In genomic region chr17:73713136-73713535, GRCh38 we compare ENCODE assay signal across 21 cellular contexts.
DNase-seq lines count a peak whose midpoint lies in the region; ATAC-seq, FAIRE-seq and TF ChIP-seq lines count a peak whose summit lies in the region.
"Had no signal": no experiment of that assay in that cellular context is flagged by ENCODE, and none has a peak within 500 bp of the region (broad histone marks: within the 10 kb centered on the region; RNA-seq: fewer than 3 reads in every experiment).

No MANE protein-coding gene starts in this region.

- H4K20me1 ChIP-seq in HepG2 (ENCODE audit: insufficient read depth, low read length): no peaks in the 10 kb centered on the region
- H4K20me1 ChIP-seq in mammary epithelial cell (ENCODE audit: insufficient read depth, low read length): no peaks in the 10 kb centered on the region

- no peaks in the 10 kb centered on the region for H3K9me3 ChIP-seq in HepG2 (ENCODE audit: low read length)
- H3K9me3 ChIP-seq in right lobe of liver: no peaks in the 10 kb centered on the region
- H3K9me3 ChIP-seq in mammary epithelial cell (replicated peaks; ENCODE audit: insufficient read depth, low read length): no peaks in the 10 kb centered on the region

- H3K4me3 ChIP-seq in HepG2 (replicated peaks in 1 of 3; ENCODE audit: insufficient read depth in 1 of 3, low read depth in 2 of 3, low read length in 3 of 3): no peak overlapping the region
- no peak overlapping the region for H3K4me3 ChIP-seq in right lobe of liver
- no peak overlapping the region for H3K4me3 ChIP-seq in mammary epithelial cell (replicated peaks in 1 of 3; ENCODE audit: insufficient read depth in 1 of 3, low read depth in 2 of 3, low read length in 3 of 3)
- H3K4me3 ChIP-seq: PC-9, SK-N-MC had no signal

- BruUV-seq in HepG2 (replicated peaks; lab: Mats Ljungman, UMichigan): no TSS peak
- BruUV-seq in mammary epithelial cell (replicated peaks; lab: Mats Ljungman, UMichigan): no TSS peak

- no peak for TF ChIP-seq RAD21 in HepG2 (CRISPR knock-in tag; IDR thresholded peaks at IDR 0.05)

- H3K4me2 ChIP-seq in HepG2 (ENCODE audit: low read depth, low read length) (no peak overlapping the region), mammary epithelial cell (ENCODE audit: insufficient read depth, low read depth, low read length) (peak overlapping the region; percentile 49)
- H3K4me2 ChIP-seq: PC-9 had no signal

- no peak for FAIRE-seq in HepG2 (lab: Jason Lieb, UNC)
- no peak for FAIRE-seq in D721Med (lab: Jason Lieb, UNC)
- FAIRE-seq: G401.6, GM12892 had no signal

- H3K36me3 ChIP-seq in HepG2 (replicated peaks in 1 of 2; ENCODE audit: control insufficient read depth in 1 of 2, insufficient read depth in 2 of 2, low read length in 2 of 2) (no peaks in the 10 kb centered on the region), right lobe of liver (no peaks in the 10 kb centered on the region), mammary epithelial cell (ENCODE audit: insufficient read depth, low read length) (no peaks in the 10 kb centered on the region)

- DNase-seq in HepG2 (ENCODE audit: low spot score) (no peak), right lobe of liver (no peak), mammary epithelial cell (peak; percentile 83), iPS-NIHi7 (ENCODE audit: extremely low spot score) (peak; percentile 55), T-helper 2 cell (no peak), middle frontal gyrus (ENCODE audit: extremely low spot score, low spot score) (no peak), D721Med (ENCODE audit: insufficient read length, low spot score) (no peak)
- DNase-seq: ACHN; CD4-positive, CD25-positive, alpha-beta regulatory T cell; DMS79 treated with DMSO at 0.1 percent for 48 hours; KBM-7; MM.1S; NCI-H187 treated with DMSO at 0.1 percent for 48 hours; NCI-H226 had no signal

- in situ Hi-C loops in HepG2 (cut with HindIII; ENCODE audit: extremely low pct_ligation_motif_present, low pct_unique_long_range_greater_than_20kb) (loop anchor here (5.0 to 10.0 kb wide), 2 partner anchors 56 to 288 kb away; no protein-coding TSS in a partner anchor), mammary epithelial cell (cut with MboI; ENCODE audit: low sequenced_read_pairs in 2 of 2) (no loop called here)

- intact Hi-C loops in HepG2 (cut with micrococcal nuclease; ENCODE audit: unreplicated experiment) (loop anchor here (10.0 kb wide), 1 partner anchor 58 kb away; no protein-coding TSS in a partner anchor), right lobe of liver (cut with DNase I) (loop anchor here (10.0 kb wide), 1 partner anchor 278 kb away; no protein-coding TSS in a partner anchor), mammary epithelial cell (cut with micrococcal nuclease) (loop anchor here (1.0 to 2.0 kb wide), 2 partner anchors 286 to 463 kb away; no protein-coding TSS in a partner anchor)

- TF ChIP-seq EP300 in HepG2 (IDR thresholded peaks at IDR 0.05; ENCODE audit: low read depth in 2 of 2, low read length in 2 of 2) (no peak), HepG2 (CRISPR knock-in tag; IDR thresholded peaks at IDR 0.05; ENCODE audit: borderline replicate concordance) (no peak)

- H3K4me1 ChIP-seq in HepG2 (ENCODE audit: insufficient read depth, low read length) (no peaks in the 10 kb centered on the region), right lobe of liver (peaks cover 0 to 3% (median 0%) of the 10 kb centered on the region in 4 donors), mammary epithelial cell (ENCODE audit: insufficient read depth, low read length) (peaks cover 25% of the 10 kb centered on the region)

- TF ChIP-seq CTCF in HepG2 (CRISPR knock-in tag; IDR thresholded peaks at IDR 0.05) (0 out of 2 replicates have a peak, but pooled peaks have one; percentile 15), right lobe of liver (IDR thresholded peaks at IDR 0.05) (no peak), mammary epithelial cell (conservative IDR thresholded peaks at IDR 0.05 in 1 of 2, IDR thresholded peaks at IDR 0.05 in 1 of 2; ENCODE audit: extremely low read depth in 1 of 2, insufficient read depth in 1 of 2, low read depth in 1 of 2, low read length in 2 of 2) (peak in 1 of 2 donors; percentile 37), D721Med (IDR thresholded peaks at IDR 0.05; ENCODE audit: insufficient read depth, missing control alignments) (no peak)

- TF ChIP-seq POLR2A in HepG2 (IDR thresholded peaks at IDR 0.05; ENCODE audit: insufficient read depth in 1 of 2, low read depth in 2 of 2, low read length in 2 of 2) (no peak), right lobe of liver (IDR thresholded peaks at IDR 0.05) (no peak)

- no peak for ATAC-seq in HepG2
- no peak for ATAC-seq in right lobe of liver
- no peak for ATAC-seq in GM21737 (IDR thresholded peaks at IDR 0.05; ENCODE audit: unreplicated experiment)
- ATAC-seq: Right ventricle myocardium inferior had no signal

- WGBS in HepG2 (ENCODE audit: low lambda C conversion rate): 3% methylated on average over 9 of the region's 9 CpGs
- 33% methylated on average over 9 of the region's 9 CpGs for WGBS in right lobe of liver (ENCODE audit: insufficient coverage, low coverage, low lambda C conversion rate, missing lambda C conversion rate)
- 2% methylated on average over 9 of the region's 9 CpGs for WGBS in mammary epithelial cell (ENCODE audit: low coverage, missing lambda C conversion rate)

- H3K9ac ChIP-seq in HepG2 (ENCODE audit: insufficient read depth, low read depth, low read length): no peak overlapping the region
- no peak overlapping the region for H3K9ac ChIP-seq in mammary epithelial cell (ENCODE audit: insufficient read depth, low read length)

- H3K79me2 ChIP-seq in HepG2 (ENCODE audit: insufficient read depth, low read length) (no peaks in the 10 kb centered on the region), mammary epithelial cell (ENCODE audit: insufficient read depth, low read length) (no peaks in the 10 kb centered on the region)

- H3K27me3 ChIP-seq in HepG2 (ENCODE audit: control insufficient read depth in 1 of 2, insufficient read depth in 2 of 2, low read length in 2 of 2) (peaks cover 0 to 30% of the 10 kb centered on the region in 2 experiments; a peak in 4 of 5 replicates), right lobe of liver (no peaks in the 10 kb centered on the region), mammary epithelial cell (ENCODE audit: insufficient read depth, low read length) (no peaks in the 10 kb centered on the region)

- CTCF ChIA-PET in HepG2 (lab: Yijun Ruan, JAX; ENCODE audit: low intra/inter-chr PET ratio, low total read pairs) (no interaction called here), mammary epithelial cell (lab: Charles Lee; ENCODE audit: low non-redundant PET) (no interaction called here)

- H3K27ac ChIP-seq in HepG2 (ENCODE audit: extremely low read length, insufficient read depth, low read length) (no peak overlapping the region), right lobe of liver (no peak overlapping the region), mammary epithelial cell (ENCODE audit: insufficient read depth, low read depth, low read length) (no peak overlapping the region)
- H3K27ac ChIP-seq: HL-60, PC-9, SK-N-MC had no signal

- no peak overlapping the region for H2AFZ ChIP-seq in HepG2 (ENCODE audit: low read length)
- H2AFZ ChIP-seq in mammary epithelial cell (ENCODE audit: low read depth, low read length): no peak overlapping the region
- H2AFZ ChIP-seq: PC-9 had no signal

- dilution Hi-C loops in mammary epithelial cell (cut with HindIII; ENCODE audit: low sequenced_read_pairs): loop anchor here (25.0 kb wide), 1 partner anchor 276 kb away; no protein-coding TSS in a partner anchor

- POLR2A ChIA-PET in HepG2 (lab: Yijun Ruan, JAX): no interaction called here

TF ChIP-seq in HepG2, 621 proteins besides CTCF, POLR2A, EP300 and RAD21:
- TF ChIP-seq RNF2 (conservative IDR thresholded peaks at IDR 0.05; ENCODE audit: low read depth): no peak
- peak; percentile 18; the same call in 1 of the 2 replicates for TF ChIP-seq STAG1 (CRISPR knock-in tag; IDR thresholded peaks at IDR 0.05)

Comparison
In these comparisons a context has a peak if more than half of its experiments do, and no peak if none do; other contexts are left out.
1. DNase-seq: peak in mammary epithelial cell (single experiment) and iPS-NIHi7 (single experiment); none in HepG2 (single experiment), right lobe of liver (0 of 3), T-helper 2 cell (0 of 5), middle frontal gyrus (single experiment) and D721Med (single experiment).